ENCODE assay signal across 13 cellular contexts in genomic region chr14:68692916-68693771, GRCh38.
A peak's percentile ranks its signal among the peaks of the same experiment; 100 is the strongest.
DNase-seq lines count a peak whose midpoint lies in the region; ATAC-seq lines count a peak whose summit lies in the region.
"Had no signal": no experiment of that assay in that cellular context is flagged by ENCODE, and none has a peak within 500 bp of the region (broad histone marks: within the 10 kb centered on the region; RNA-seq: fewer than 3 reads in every experiment).

No MANE protein-coding gene starts in this region.

- H3K4me1 Mint-ChIP-seq in memory B cell, result peaks cover 26% of the 10 kb centered on the region

- DNase-seq in activated effector memory CD4-positive, alpha-beta T cell treated with anti-CD3 and anti-CD28 coated beads, Interleukin-2, amount 50 U/mL, for 16 hours, result peak; percentile 34
- DNase-seq in activated effector memory CD4-positive, alpha-beta T cell treated with Interleukin-2 at 50 U/mL for 16 hours, result no peak
- DNase-seq in dedifferentiated amniotic fluid mesenchymal stem cell (ENCODE audit: extremely low spot score) (peak; percentile 54), memory B cell (ENCODE audit: low spot score in 2 of 2) (no peak), aorta (peak in 1 of 2 donors; percentile 36), GF-D8 (lab: John Stamatoyannopoulos, UW) (no peak), T-helper 2 cell (no peak)
- DNase-seq: activated CD4-positive, CD25-positive, alpha-beta regulatory T cell treated with anti-CD3 and anti-CD28 coated beads, Interleukin-2, amount 50 U/mL, for 72 hours; NCI-H2081 treated with DMSO at 0.1 percent for 48 hours; SHP77 had no signal

- H3K36me3 ChIP-seq in aorta (ENCODE audit: control insufficient read depth in 1 of 2, insufficient read depth in 2 of 2, low read length in 1 of 2), result no peaks in the 10 kb centered on the region
- H3K36me3 ChIP-seq: esophagus muscularis mucosa had no signal

- no peaks in the 10 kb centered on the region for H3K9me3 ChIP-seq in aorta (ENCODE audit: control insufficient read depth, low read length)
- H3K9me3 ChIP-seq: esophagus muscularis mucosa had no signal

- H3K27me3 ChIP-seq in aorta (ENCODE audit: control insufficient read depth in 1 of 2, insufficient read depth in 2 of 2, low read length in 1 of 2), result no peaks in the 10 kb centered on the region
- H3K27me3 ChIP-seq: esophagus muscularis mucosa had no signal

- H3K9me3 Mint-ChIP-seq in memory B cell, result no peaks in the 10 kb centered on the region
- H3K9me3 Mint-ChIP-seq: activated naive CD4-positive, alpha-beta T cell treated with anti-CD3 and anti-CD28 coated beads, Interleukin-2, amount 50 U/mL, for 24 hours had no signal

- H3K4me3 Mint-ChIP-seq in memory B cell, result no peak overlapping the region
- H3K4me3 Mint-ChIP-seq: activated naive CD4-positive, alpha-beta T cell treated with anti-CD3 and anti-CD28 coated beads, Interleukin-2, amount 50 U/mL, for 24 hours had no signal

- no peak overlapping the region for H3K4me3 ChIP-seq in aorta (ENCODE audit: low read length in 2 of 2)
- H3K4me3 ChIP-seq: esophagus muscularis mucosa had no signal

- H3K4me1 ChIP-seq in aorta (ENCODE audit: control insufficient read depth in 1 of 2, insufficient read depth in 2 of 2, low read length in 2 of 2), result no peaks in the 10 kb centered on the region

- ATAC-seq in memory B cell (ENCODE audit: low read depth), result no peak
- peak; percentile 54 for ATAC-seq in aorta (ENCODE audit: low FRiP score)
- no peak for ATAC-seq in GM21447 (IDR thresholded peaks at IDR 0.05; ENCODE audit: unreplicated experiment)

- H3K27ac ChIP-seq in aorta (ENCODE audit: low read depth in 1 of 2, low read length in 2 of 2), result no peak overlapping the region
- H3K27ac ChIP-seq: esophagus muscularis mucosa had no signal

- H3K27me3 Mint-ChIP-seq in memory B cell, result no peaks in the 10 kb centered on the region
- H3K27me3 Mint-ChIP-seq: activated naive CD4-positive, alpha-beta T cell treated with anti-CD3 and anti-CD28 coated beads, Interleukin-2, amount 50 U/mL, for 24 hours had no signal

- peak overlapping the region; percentile 73 for H3K27ac Mint-ChIP-seq in memory B cell

- H3K36me3 Mint-ChIP-seq in memory B cell, result no peaks in the 10 kb centered on the region
- H3K36me3 Mint-ChIP-seq: activated naive CD4-positive, alpha-beta T cell treated with anti-CD3 and anti-CD28 coated beads, Interleukin-2, amount 50 U/mL, for 24 hours had no signal

- WGBS in aorta, 2 donors, result 92 to 94% methylated on average over 14 of the region's 14 CpGs

- intact Hi-C loops in aorta (cut with DNase I), result loop anchor here (5.0 kb wide), 2 partner anchors 79 to 151 kb away; no protein-coding TSS in a partner anchor

Comparison
In these comparisons a context has a peak if more than half of its experiments do, and no peak if none do; other contexts are left out.
1. DNase-seq: peak in activated effector memory CD4-positive, alpha-beta T cell treated with anti-CD3 and anti-CD28 coated beads, Interleukin-2, amount 50 U/mL, for 16 hours (single experiment) and dedifferentiated amniotic fluid mesenchymal stem cell (single experiment); none in activated effector memory CD4-positive, alpha-beta T cell treated with Interleukin-2 at 50 U/mL for 16 hours (single experiment), memory B cell (0 of 2), GF-D8 (single experiment) and T-helper 2 cell (0 of 5).